1 cellular context compared by ENCODE assay signal in the genomic region with DNA sequence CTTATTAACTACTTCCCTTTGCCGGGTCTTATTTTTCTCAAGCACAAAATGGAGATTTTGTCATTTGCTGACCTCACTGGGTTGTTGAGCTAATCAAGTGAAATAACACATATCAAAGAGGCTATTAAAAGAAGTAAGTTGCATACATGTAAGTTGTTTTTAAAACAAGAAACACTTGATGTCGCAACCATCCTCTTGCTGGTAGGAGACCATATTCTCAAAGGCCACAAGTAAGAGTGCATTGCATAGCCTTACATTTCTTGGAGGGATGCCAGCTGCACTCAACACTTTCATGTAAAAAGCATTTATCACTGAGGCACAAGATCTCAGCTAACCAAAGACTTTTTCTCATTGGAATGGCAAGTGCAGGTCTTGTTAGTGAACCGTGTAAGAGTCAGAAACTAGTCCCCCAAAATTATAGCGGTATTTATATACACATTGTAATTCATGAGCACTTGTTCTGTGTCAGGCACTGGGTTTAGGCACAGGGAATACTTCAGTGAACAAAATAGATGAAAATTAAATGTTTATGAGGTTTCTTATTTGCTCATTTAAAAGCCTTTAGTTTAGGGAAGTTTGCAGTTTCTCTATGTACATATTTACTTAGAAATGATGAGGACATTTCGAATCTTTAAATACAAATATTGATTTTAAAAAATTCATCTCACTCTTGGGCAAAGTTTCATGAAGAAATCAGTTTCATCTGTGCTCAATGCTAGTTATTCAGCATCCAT.
TF ChIP-seq lines count a peak whose summit lies in the region.

No MANE protein-coding gene starts in this region.

TF ChIP-seq in HEK293, 187 proteins besides CTCF, POLR2A, EP300 and RAD21 (continued from another document):
- TF ChIP-seq, protein P1, sequence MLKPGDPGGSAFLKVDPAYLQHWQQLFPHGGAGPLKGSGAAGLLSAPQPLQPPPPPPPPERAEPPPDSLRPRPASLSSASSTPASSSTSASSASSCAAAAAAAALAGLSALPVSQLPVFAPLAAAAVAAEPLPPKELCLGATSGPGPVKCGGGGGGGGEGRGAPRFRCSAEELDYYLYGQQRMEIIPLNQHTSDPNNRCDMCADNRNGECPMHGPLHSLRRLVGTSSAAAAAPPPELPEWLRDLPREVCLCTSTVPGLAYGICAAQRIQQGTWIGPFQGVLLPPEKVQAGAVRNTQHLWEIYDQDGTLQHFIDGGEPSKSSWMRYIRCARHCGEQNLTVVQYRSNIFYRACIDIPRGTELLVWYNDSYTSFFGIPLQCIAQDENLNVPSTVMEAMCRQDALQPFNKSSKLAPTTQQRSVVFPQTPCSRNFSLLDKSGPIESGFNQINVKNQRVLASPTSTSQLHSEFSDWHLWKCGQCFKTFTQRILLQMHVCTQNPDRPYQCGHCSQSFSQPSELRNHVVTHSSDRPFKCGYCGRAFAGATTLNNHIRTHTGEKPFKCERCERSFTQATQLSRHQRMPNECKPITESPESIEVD (tag by site-specific recombination; IDR thresholded peaks at IDR 0.05), result peak; percentile 92
- no peak for TF ChIP-seq ZNF404 (tag by site-specific recombination; IDR thresholded peaks at IDR 0.05)
- TF ChIP-seq ZNF138 (tag by site-specific recombination; IDR thresholded peaks at IDR 0.05; ENCODE audit: borderline replicate concordance), result no peak
- TF ChIP-seq ZNF843 (tag by site-specific recombination; IDR thresholded peaks at IDR 0.05), result no peak
- TF ChIP-seq ZNF664 (tag by site-specific recombination; IDR thresholded peaks at IDR 0.05), result peak; percentile 77
- no peak for TF ChIP-seq ZNF394 (tag by site-specific recombination; IDR thresholded peaks at IDR 0.05; ENCODE audit: borderline replicate concordance)
- TF ChIP-seq SP7 (tag by site-specific recombination; IDR thresholded peaks at IDR 0.05), result 0 out of 2 replicates have a peak, but pooled peaks have one; percentile 25
- no peak for TF ChIP-seq HOXA7 (CRISPR knock-in tag; IDR thresholded peaks at IDR 0.05; ENCODE audit: borderline replicate concordance)
- TF ChIP-seq ZNF433 (tag by site-specific recombination; IDR thresholded peaks at IDR 0.05; ENCODE audit: low read depth), result no peak
- TF ChIP-seq ZNF2 (tag by site-specific recombination; IDR thresholded peaks at IDR 0.05), result no peak
- no peak for TF ChIP-seq KLF10 (tag by site-specific recombination; IDR thresholded peaks at IDR 0.05)
- TF ChIP-seq GLIS2 (tag by site-specific recombination; IDR thresholded peaks at IDR 0.05), result no peak
TF ChIP-seq in HEK293: peak in this region for 9.
